In the genomic region with DNA sequence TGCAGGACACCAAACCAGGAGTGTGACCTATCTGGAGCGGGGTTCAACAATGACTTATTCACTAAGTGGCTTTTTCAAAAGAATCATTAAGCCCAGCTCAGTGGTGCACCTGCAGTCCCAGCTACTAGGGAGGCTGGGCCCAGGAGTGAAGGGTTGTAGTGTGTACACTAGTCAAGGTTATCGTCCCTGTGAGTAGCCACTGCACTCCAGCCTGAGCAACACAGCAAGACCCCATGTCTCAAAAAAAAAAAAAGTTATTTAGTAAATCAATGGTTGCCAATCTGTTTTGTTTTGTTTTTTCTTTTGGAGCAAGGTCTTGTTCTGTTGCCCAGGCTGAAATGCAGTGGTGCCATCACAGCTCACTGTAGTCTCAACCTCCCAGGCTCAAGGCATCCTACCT, we compare ENCODE assay signal across 15 cellular contexts. TPM values are rescaled to one million over a fixed set of nuclear protein-coding genes. Genes with fewer than 3 reads are reported as not detected.
DNase-seq lines count a peak whose midpoint lies in the region; ATAC-seq and TF ChIP-seq lines count a peak whose summit lies in the region.
"Had no signal": no experiment of that assay in that cellular context is flagged by ENCODE, and none has a peak within 500 bp of the region (broad histone marks: within the 10 kb centered on the region; RNA-seq: fewer than 3 reads in every experiment).

No MANE protein-coding gene starts in this region.

- peaks cover 0 to 63% (median 11%) of the 10 kb centered on the region in 3 donors for H3K36me3 ChIP-seq in esophagus squamous epithelium

- H3K4me3 ChIP-seq in esophagus squamous epithelium: no peak overlapping the region
- H3K4me3 ChIP-seq: testis had no signal

- ATAC-seq in activated T-cell treated with anti-CD3 and anti-CD28 coated beads, Interleukin-2, amount 50 U/mL, for 72 hours (replicated peaks in 1 of 2): no peak
- no peak for ATAC-seq in GM19467 (IDR thresholded peaks at IDR 0.05; ENCODE audit: unreplicated experiment)
- ATAC-seq: left cardiac atrium, Panc1, SK-N-SH treated with all-trans-retinoic acid at 6 μM for 48 hours had no signal

- CTCF ChIA-PET in activated CD4-positive, alpha-beta memory T cell treated with anti-CD3 and anti-CD28 coated beads, Interleukin-2, amount 10 ng/mL, durations not matched to agents 7 days and 5 days (lab: Charles Lee): interaction anchor here (0.7 to 17.4 kb wide), 4 partner anchors 8 to 233 kb away, joined by 4 to 461 read pairs (median 6); partner anchors contain the start of gene STIM1

- peaks cover 20 to 73% (median 53%) of the 10 kb centered on the region in 3 donors for H3K4me1 ChIP-seq in esophagus squamous epithelium

- peak overlapping the region in 3 of 4 donors; percentile 2 to 43 (median 11) for H3K27ac ChIP-seq in esophagus squamous epithelium
- H3K27ac ChIP-seq in substantia nigra (ENCODE audit: low read depth, low read length, poor library complexity, severe bottlenecking): peak overlapping the region; percentile 93
- H3K27ac ChIP-seq: testis, VCaP had no signal

- DNase-seq in activated T-cell treated with anti-CD3 and anti-CD28 coated beads, Interleukin-2, amount 50 U/mL, for 72 hours: no peak
- DNase-seq in activated T-cell treated with anti-CD3 and anti-CD28 coated beads, Interleukin-2, amount 50 U/mL, for 48 hours: no peak
- no peak for DNase-seq in activated CD4-positive, alpha-beta memory T cell treated with anti-CD3 and anti-CD28 coated beads, Interleukin-2, amount 10 ng/mL, durations not matched to agents 7 days and 5 days
- DNase-seq in esophagus squamous epithelium (lab: John Stamatoyannopoulos, UW) (no peak), substantia nigra (lab: John Stamatoyannopoulos, UW) (no peak), progenitor cell of endocrine pancreas (ENCODE audit: low spot score, unreplicated experiment) (no peak), LoVo (ENCODE audit: low spot score) (no peak)
- DNase-seq: dermis blood vessel endothelial cell, left cardiac atrium, NCI-H2029 treated with DMSO at 0.1 percent for 48 hours, testis had no signal

- intact Hi-C loops in esophagus squamous epithelium (cut with DNase I): no loop called here

- H3K27me3 Mint-ChIP-seq in activated T-cell treated with anti-CD3 and anti-CD28 coated beads, Interleukin-2, amount 50 U/mL, for 72 hours (ENCODE audit: low read depth): no peaks in the 10 kb centered on the region
- no peaks in the 10 kb centered on the region for H3K27me3 Mint-ChIP-seq in activated CD4-positive, alpha-beta memory T cell treated with anti-CD3 and anti-CD28 coated beads, Interleukin-2, amount 10 ng/mL, durations not matched to agents 7 days and 5 days
- no peaks in the 10 kb centered on the region for H3K27me3 Mint-ChIP-seq in progenitor cell of endocrine pancreas

- TF ChIP-seq CTCF in esophagus squamous epithelium (IDR thresholded peaks at IDR 0.05) (no peak), progenitor cell of endocrine pancreas (IDR thresholded peaks at IDR 0.05; ENCODE audit: unreplicated experiment) (no peak)

- H3K9me3 Mint-ChIP-seq in activated T-cell treated with anti-CD3 and anti-CD28 coated beads, Interleukin-2, amount 50 U/mL, for 72 hours: no peaks in the 10 kb centered on the region
- no peaks in the 10 kb centered on the region for H3K9me3 Mint-ChIP-seq in activated CD4-positive, alpha-beta memory T cell treated with anti-CD3 and anti-CD28 coated beads, Interleukin-2, amount 10 ng/mL, durations not matched to agents 7 days and 5 days
- no peaks in the 10 kb centered on the region for H3K9me3 Mint-ChIP-seq in progenitor cell of endocrine pancreas (ENCODE audit: low read depth)

- H3K27ac Mint-ChIP-seq in activated T-cell treated with anti-CD3 and anti-CD28 coated beads, Interleukin-2, amount 50 U/mL, for 72 hours: peak overlapping the region; percentile 87
- H3K27ac Mint-ChIP-seq in activated CD4-positive, alpha-beta memory T cell treated with anti-CD3 and anti-CD28 coated beads, Interleukin-2, amount 10 ng/mL, durations not matched to agents 7 days and 5 days: peak overlapping the region; percentile 52
- no peak overlapping the region for H3K27ac Mint-ChIP-seq in progenitor cell of endocrine pancreas

- no peaks in the 10 kb centered on the region for H3K27me3 ChIP-seq in esophagus squamous epithelium
- H3K27me3 ChIP-seq: testis had no signal

- no peaks in the 10 kb centered on the region for H3K9me3 ChIP-seq in esophagus squamous epithelium
- H3K9me3 ChIP-seq: testis had no signal

- WGBS in esophagus squamous epithelium, 2 donors: 87 to 100% methylated on average over 2 of the region's 2 CpGs

- POLR2A ChIA-PET in activated CD4-positive, alpha-beta memory T cell treated with anti-CD3 and anti-CD28 coated beads, Interleukin-2, amount 10 ng/mL, durations not matched to agents 7 days and 5 days (lab: Charles Lee): interaction anchor here (1.5 to 19.7 kb wide), 3 partner anchors 7 to 24 kb away, joined by 6 to 639 read pairs (median 33); partner anchors contain the start of genes PGAP2, RHOG and STIM1

- H3K4me3 Mint-ChIP-seq in activated T-cell treated with anti-CD3 and anti-CD28 coated beads, Interleukin-2, amount 50 U/mL, for 72 hours: peak overlapping the region; percentile 87 to 88
- no peak overlapping the region for H3K4me3 Mint-ChIP-seq in activated CD4-positive, alpha-beta memory T cell treated with anti-CD3 and anti-CD28 coated beads, Interleukin-2, amount 10 ng/mL, durations not matched to agents 7 days and 5 days
- no peak overlapping the region for H3K4me3 Mint-ChIP-seq in progenitor cell of endocrine pancreas (ENCODE audit: low read depth)

- TF ChIP-seq POLR2A in esophagus squamous epithelium (IDR thresholded peaks at IDR 0.05): no peak

- peaks cover 79% of the 10 kb centered on the region for H3K4me1 Mint-ChIP-seq in activated T-cell treated with anti-CD3 and anti-CD28 coated beads, Interleukin-2, amount 50 U/mL, for 72 hours (ENCODE audit: low read depth)
- H3K4me1 Mint-ChIP-seq in activated CD4-positive, alpha-beta memory T cell treated with anti-CD3 and anti-CD28 coated beads, Interleukin-2, amount 10 ng/mL, durations not matched to agents 7 days and 5 days: peaks cover 79% of the 10 kb centered on the region
- H3K4me1 Mint-ChIP-seq in progenitor cell of endocrine pancreas (ENCODE audit: low read depth): peaks cover 3% of the 10 kb centered on the region

- H3K36me3 Mint-ChIP-seq in activated T-cell treated with anti-CD3 and anti-CD28 coated beads, Interleukin-2, amount 50 U/mL, for 72 hours (ENCODE audit: insufficient read depth in 2 of 2): peaks cover 22 to 34% of the 10 kb centered on the region in 2 donors
- H3K36me3 Mint-ChIP-seq in activated CD4-positive, alpha-beta memory T cell treated with anti-CD3 and anti-CD28 coated beads, Interleukin-2, amount 10 ng/mL, durations not matched to agents 7 days and 5 days (ENCODE audit: low read depth): peaks cover 78% of the 10 kb centered on the region
- peaks cover 5% of the 10 kb centered on the region for H3K36me3 Mint-ChIP-seq in progenitor cell of endocrine pancreas (ENCODE audit: insufficient read depth)

RNA-seq across cellular contexts. Expression of gene RHOG, which starts 7.9 kb away (rescaled TPM):
- 100 to 1,000 TPM; 196 to 215 TPM for total RNA-seq in activated T-cell treated with anti-CD3 and anti-CD28 coated beads, Interleukin-2, amount 50 U/mL, for 72 hours
- 100 to 1,000 TPM; 192 to 201 TPM for total RNA-seq in activated CD4-positive, alpha-beta memory T cell treated with anti-CD3 and anti-CD28 coated beads, Interleukin-2, amount 10 ng/mL, durations not matched to agents 7 days and 5 days
- 10 to 100 TPM; 51.6 to 84.5 (median 72.7) TPM for total RNA-seq in esophagus squamous epithelium
- total RNA-seq in progenitor cell of endocrine pancreas: 21.4 and 25.0 TPM in 2 replicates

RNA-seq across cellular contexts. Expression of gene STIM1, which starts 22.6 kb away (rescaled TPM):
- 100 to 1,000 TPM; 129 to 157 TPM for total RNA-seq in activated T-cell treated with anti-CD3 and anti-CD28 coated beads, Interleukin-2, amount 50 U/mL, for 72 hours
- 100 to 1,000 TPM; 111 to 113 TPM for total RNA-seq in activated CD4-positive, alpha-beta memory T cell treated with anti-CD3 and anti-CD28 coated beads, Interleukin-2, amount 10 ng/mL, durations not matched to agents 7 days and 5 days
- total RNA-seq in esophagus squamous epithelium: 100 to 1,000 TPM in 1 of 4 donors, 10 to 100 TPM in 3; 50.1 to 112 (median 63.3) TPM
- total RNA-seq in progenitor cell of endocrine pancreas: 27.2 and 32.7 TPM in 2 replicates

RNA-seq across cellular contexts. Expression of gene PGAP2, which starts 24.5 kb away (rescaled TPM):
- 10 to 100 TPM; 37.6 to 45.9 TPM for total RNA-seq in activated T-cell treated with anti-CD3 and anti-CD28 coated beads, Interleukin-2, amount 50 U/mL, for 72 hours
- total RNA-seq in activated CD4-positive, alpha-beta memory T cell treated with anti-CD3 and anti-CD28 coated beads, Interleukin-2, amount 10 ng/mL, durations not matched to agents 7 days and 5 days: 10 to 100 TPM; 18.0 to 19.0 TPM
- 10 to 100 TPM; 10.8 to 30.8 (median 27.5) TPM for total RNA-seq in esophagus squamous epithelium
- total RNA-seq in progenitor cell of endocrine pancreas: 46.7 and 51.3 TPM in 2 replicates

RNA-seq across cellular contexts. Expression of gene NUP98, which starts 35.5 kb away (rescaled TPM):
- total RNA-seq in activated T-cell treated with anti-CD3 and anti-CD28 coated beads, Interleukin-2, amount 50 U/mL, for 72 hours: 100 to 1,000 TPM; 141 to 149 TPM
- 10 to 100 TPM; 93.9 to 95.2 TPM for total RNA-seq in activated CD4-positive, alpha-beta memory T cell treated with anti-CD3 and anti-CD28 coated beads, Interleukin-2, amount 10 ng/mL, durations not matched to agents 7 days and 5 days
- total RNA-seq in esophagus squamous epithelium (100 to 1,000 TPM in 1 of 4 donors, 10 to 100 TPM in 3; 54.2 to 110 (median 79.2) TPM), progenitor cell of endocrine pancreas (80.3 and 83.4 TPM in 2 replicates)

Comparison
In these comparisons a context has a peak if more than half of its experiments do, and no peak if none do; other contexts are left out.
1. H3K4me3 Mint-ChIP-seq: peak in activated T-cell treated with anti-CD3 and anti-CD28 coated beads, Interleukin-2, amount 50 U/mL, for 72 hours (2 of 2); none in activated CD4-positive, alpha-beta memory T cell treated with anti-CD3 and anti-CD28 coated beads, Interleukin-2, amount 10 ng/mL, durations not matched to agents 7 days and 5 days (single experiment) and progenitor cell of endocrine pancreas (single experiment).